In genomic region chr11:69978841-69979614, GRCh38 we compare ENCODE assay signal across 22 cellular contexts.
"Had no signal": no experiment of that assay in that cellular context is flagged by ENCODE, and none has a peak within 500 bp of the region (broad histone marks: within the 10 kb centered on the region; RNA-seq: fewer than 3 reads in every experiment).

No MANE protein-coding gene starts in this region.

- H3K4me2 ChIP-seq: hepatocyte had no signal

- ATAC-seq: activated CD8-positive, alpha-beta T cell treated with anti-CD3 and anti-CD28 coated beads, Interleukin-2, amount 10 ng/mL, durations not matched to agents 7 days and 5 days; esophagus mucosa; naive thymus-derived CD4-positive, alpha-beta T cell; SK-N-SH treated with all-trans-retinoic acid at 6 μM for 48 hours had no signal

- H3K36me3 ChIP-seq: prostate gland, right atrium auricular region, suprapubic skin, upper lobe of left lung had no signal

- H3K9me3 ChIP-seq: prostate gland, right atrium auricular region, suprapubic skin, upper lobe of left lung had no signal

- H3K27ac ChIP-seq: hepatocyte, prostate gland, right atrium auricular region, suprapubic skin, upper lobe of left lung had no signal

- DNase-seq: activated CD4-positive, alpha-beta T cell treated with anti-CD3 and anti-CD28 coated beads, Interleukin-2, amount 10 ng/mL, durations not matched to agents 24 days and 14 days; activated CD8-positive, alpha-beta T cell treated with anti-CD3 and anti-CD28 coated beads, Interleukin-2, amount 10 ng/mL, durations not matched to agents 7 days and 5 days; activated naive CD4-positive, alpha-beta T cell treated with Interleukin-2 at 50 U/mL for 16 hours; activated naive CD8-positive, alpha-beta T cell treated with anti-CD3 and anti-CD28 coated beads, Interleukin-2, amount 10 ng/mL, durations not matched to agents 7 days and 5 days; activated T-cell treated with anti-CD3 and anti-CD28 coated beads, Interleukin-2, amount 50 U/mL, for 24 hours; amygdala; central memory CD4-positive, alpha-beta T cell; left cardiac atrium; naive thymus-derived CD4-positive, alpha-beta T cell; small intestine; stimulated activated CD4-positive, alpha-beta T cell treated with anti-CD3 and anti-CD28 coated beads, Interleukin-15, amount 100 ng/mL, for 24 hours; stimulated activated CD4-positive, alpha-beta T cell treated with anti-CD3 and anti-CD28 coated beads, Interleukin-2, amount 100 ng/mL, for 48 hours; T-helper 1 cell; T-helper 9 cell; upper lobe of left lung had no signal

- H3K4me1 ChIP-seq: prostate gland, right atrium auricular region, suprapubic skin had no signal

- FAIRE-seq: colon, small intestine had no signal

- H3K4me3 ChIP-seq: hepatocyte, prostate gland, right atrium auricular region, suprapubic skin, upper lobe of left lung had no signal

- H3K79me2 ChIP-seq: hepatocyte had no signal

- H3K27me3 ChIP-seq: right atrium auricular region had no signal

- H2AFZ ChIP-seq: hepatocyte had no signal
